ENCODE assay signal across 15 cellular contexts in the genomic region with DNA sequence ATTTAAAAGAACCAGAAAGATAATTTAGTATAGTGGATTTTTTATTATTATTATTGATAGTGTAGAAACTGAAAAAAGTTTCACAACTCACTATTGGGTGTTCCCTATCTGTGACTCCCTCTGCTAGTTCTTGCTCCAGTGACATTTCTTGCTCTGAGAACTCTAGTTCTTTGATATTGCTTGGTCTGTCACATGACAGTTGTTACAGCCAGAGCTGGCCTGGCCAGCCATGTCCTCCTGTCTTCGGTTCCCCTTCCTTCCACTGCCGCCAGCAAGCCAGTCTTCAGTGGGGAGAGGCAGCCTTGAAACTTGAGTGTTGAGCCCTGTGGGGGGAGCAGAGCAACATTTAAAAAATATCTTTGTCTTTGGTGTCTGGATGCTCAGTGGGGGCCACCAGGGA. TPM values are rescaled to one million over a fixed set of nuclear protein-coding genes. Genes with fewer than 3 reads are reported as not detected.
A peak's percentile ranks its signal among the peaks of the same experiment; 100 is the strongest.
DNase-seq lines count a peak whose midpoint lies in the region; ATAC-seq, FAIRE-seq and TF ChIP-seq lines count a peak whose summit lies in the region.
"Had no signal": no experiment of that assay in that cellular context is flagged by ENCODE, and none has a peak within 500 bp of the region (broad histone marks: within the 10 kb centered on the region; RNA-seq: fewer than 3 reads in every experiment).

No MANE protein-coding gene starts in this region.

- no peak overlapping the region for H2AFZ ChIP-seq in K562 (ENCODE audit: low read depth, low read length)
- H2AFZ ChIP-seq in Karpas-422 (ENCODE audit: low read length), result no peak overlapping the region

- no peaks in the 10 kb centered on the region for H3K9me3 ChIP-seq in K562 (replicated peaks; ENCODE audit: control insufficient read depth, insufficient read depth, low read depth, low read length)
- H3K9me3 ChIP-seq in lower lobe of right lung, result peaks cover 11% of the 10 kb centered on the region
- no peaks in the 10 kb centered on the region for H3K9me3 ChIP-seq in Karpas-422 (ENCODE audit: low read length)

- intact Hi-C loops in K562 (cut with micrococcal nuclease) (no loop called here), lower lobe of right lung (cut with DNase I) (no loop called here)

- H3K27me3 ChIP-seq in K562 (ENCODE audit: control insufficient read depth in 2 of 2, insufficient read depth in 2 of 2, low read length in 2 of 2) (peaks cover 0 to 5% of the 10 kb centered on the region in 2 experiments; a peak in 1 of 5 replicates), lower lobe of right lung (ENCODE audit: low read depth) (no peaks in the 10 kb centered on the region), Karpas-422 (ENCODE audit: low read length) (no peaks in the 10 kb centered on the region)

- H3K4me2 ChIP-seq in K562 (ENCODE audit: insufficient read depth, low read length) (no peak overlapping the region), Karpas-422 (ENCODE audit: low read depth, low read length, poor library complexity, severe bottlenecking) (no peak overlapping the region)

- H3K9me1 ChIP-seq in K562 (ENCODE audit: control insufficient read depth, insufficient read depth, low read length), result no peaks in the 10 kb centered on the region

- FAIRE-seq in K562 (lab: Jason Lieb, UNC), result no peak
- FAIRE-seq: H1 had no signal

- peak; percentile 59 for DNase-seq in Ammon's horn (ENCODE audit: low spot score)
- peak in 1 of 4 experiments; percentile 28 for DNase-seq in K562 (ENCODE audit: extremely low read depth in 1 of 4, low spot score in 3 of 4)
- DNase-seq in lower lobe of right lung, result peak; percentile 61
- no peak for DNase-seq in NCI-H1417 (lab: John Stamatoyannopoulos, UW)
- no peak for DNase-seq in Karpas-422
- DNase-seq: AML-193; CD4-positive, alpha-beta memory T cell; DMS79 treated with DMSO at 0.1 percent for 48 hours; NCI-H2227 treated with DMSO at 0.1 percent for 48 hours; NCI-H526; RPMI8226 had no signal

- H3K9ac ChIP-seq in K562 (ENCODE audit: insufficient read depth in 1 of 2, low read depth in 2 of 2, low read length in 2 of 2) (peak overlapping the region in 1 of 2 experiments; percentile 75; a peak in 1 of 4 replicates), Karpas-422 (ENCODE audit: low read length) (no peak overlapping the region)

- no peaks in the 10 kb centered on the region for H3K79me2 ChIP-seq in K562 (ENCODE audit: control insufficient read depth, insufficient read depth, low read length)
- H3K79me2 ChIP-seq in Karpas-422 (ENCODE audit: low read length), result no peaks in the 10 kb centered on the region

- TF ChIP-seq EP300 in K562 (IDR thresholded peaks at IDR 0.05; ENCODE audit: low read length), result no peak

- H3K36me3 ChIP-seq in K562 (ENCODE audit: control insufficient read depth, insufficient read depth, low read length) (no peaks in the 10 kb centered on the region), lower lobe of right lung (no peaks in the 10 kb centered on the region), Karpas-422 (ENCODE audit: insufficient read depth, low read length) (no peaks in the 10 kb centered on the region)

- ATAC-seq in GM19372 (IDR thresholded peaks at IDR 0.05; ENCODE audit: low read depth, unreplicated experiment), result peak; percentile 65
- peak; percentile 51 for ATAC-seq in K562
- peak; percentile 37 to 67 for ATAC-seq in lower lobe of right lung
- ATAC-seq in GM18873 (IDR thresholded peaks at IDR 0.05; ENCODE audit: low FRiP score, unreplicated experiment), result no peak
- ATAC-seq in HG03280 (IDR thresholded peaks at IDR 0.05; ENCODE audit: unreplicated experiment), result no peak

- H3K27ac ChIP-seq in K562 (ENCODE audit: extremely low read depth, low read depth, low read length) (no peak overlapping the region), lower lobe of right lung (no peak overlapping the region), Karpas-422 (ENCODE audit: low read length) (no peak overlapping the region)

- no peak for TF ChIP-seq POLR2A in K562 (conservative IDR thresholded peaks at IDR 0.05)

- H3K9me2 ChIP-seq in Karpas-422 (replicated peaks; ENCODE audit: insufficient read depth, low read length), result no peaks in the 10 kb centered on the region

- H3K4me3 ChIP-seq in K562 (no peak overlapping the region), lower lobe of right lung (no peak overlapping the region), Karpas-422 (ENCODE audit: low read length) (no peak overlapping the region)

- H4K20me1 ChIP-seq in K562 (replicated peaks; ENCODE audit: control insufficient read depth, insufficient read depth, low read length) (no peaks in the 10 kb centered on the region), Karpas-422 (ENCODE audit: insufficient read depth, low read depth, low read length) (no peaks in the 10 kb centered on the region)

- WGBS in K562 (ENCODE audit: insufficient coverage, low coverage, missing lambda C conversion rate), result 22% methylated on average over 2 of the region's 2 CpGs

- POLR2A ChIA-PET in K562 (lab: Yijun Ruan, JAX), result no interaction called here

- no TSS peak for BruUV-seq in K562 (replicated peaks; lab: Mats Ljungman, UMichigan)

- in situ Hi-C loops in K562 (cut with MboI), result no loop called here

- CTCF ChIA-PET in K562 (lab: Yijun Ruan, JAX; ENCODE audit: low intra/inter-chr PET ratio), result no interaction called here

- no peak for TF ChIP-seq CTCF in K562 (IDR thresholded peaks at IDR 0.05 in 2 of 3, conservative IDR thresholded peaks at IDR 0.05 in 1 of 3; ENCODE audit: insufficient read depth in 2 of 3, low read depth in 1 of 3, low read length in 3 of 3)
- no peak for TF ChIP-seq CTCF in lower lobe of right lung (IDR thresholded peaks at IDR 0.05)

- peaks cover 5 to 19% of the 10 kb centered on the region in 2 experiments; a peak in 4 of 5 replicates for H3K4me1 ChIP-seq in K562 (replicated peaks in 1 of 2; ENCODE audit: control insufficient read depth in 2 of 2, insufficient read depth in 2 of 2, low read length in 2 of 2)
- H3K4me1 ChIP-seq in lower lobe of right lung, result no peaks in the 10 kb centered on the region
- no peaks in the 10 kb centered on the region for H3K4me1 ChIP-seq in Karpas-422 (ENCODE audit: low read length)

- no peak for TF ChIP-seq RAD21 in K562 (CRISPR knock-in tag; conservative IDR thresholded peaks at IDR 0.05 in 1 of 2, IDR thresholded peaks at IDR 0.05 in 1 of 2)

TF ChIP-seq in K562, 482 proteins besides CTCF, POLR2A, EP300 and RAD21 (continues in another document):
- TF ChIP-seq PPARD (CRISPR knock-in tag; IDR thresholded peaks at IDR 0.05) (no peak), CTBP1 (IDR thresholded peaks at IDR 0.05; ENCODE audit: borderline replicate concordance) (no peak), MYC (IDR thresholded peaks at IDR 0.05; ENCODE audit: low read depth, low read length) (0 out of 2 replicates have a peak, but pooled peaks have one; percentile 20), MYC (CRISPR knock-in tag; IDR thresholded peaks at IDR 0.05; ENCODE audit: borderline replicate concordance, low read depth) (no peak), ZNF589 (CRISPR knock-in tag; IDR thresholded peaks at IDR 0.05; ENCODE audit: low read depth) (no peak), TOE1 (IDR thresholded peaks at IDR 0.05; ENCODE audit: borderline replicate concordance) (peak; percentile 33; the same call in 1 of the 2 replicates), TOE1 (CRISPR knock-in tag; IDR thresholded peaks at IDR 0.05; ENCODE audit: borderline replicate concordance, low read depth) (no peak), PREB (CRISPR knock-in tag; IDR thresholded peaks at IDR 0.05) (no peak)

RNA-seq across cellular contexts. Expression of gene THOC1, which starts 7.6 kb away (rescaled TPM):
- 140 and 675 TPM in 2 replicates for total RNA-seq in K562 (2011; cell fraction: chromatin; rRNA removed; ENCODE audit: low replicate concordance)
- 80.2 and 115 TPM in 2 replicates for total RNA-seq in K562 (2011; cell fraction: nucleolus; rRNA removed)
- total RNA-seq in K562 (2011; cell fraction: nucleoplasm; rRNA removed), result 243 and 305 TPM in 2 replicates
- total RNA-seq in K562 (2014; rRNA removed), result 70.9 and 77.6 TPM in 2 replicates
- 136 and 149 TPM in 2 replicates for total RNA-seq in K562 (2014; rRNA removed; fragmentation: Illumina TruSeq; extraction: Trizol)
- total RNA-seq in K562 (2015; rRNA removed; fragmentation: Illumina TruSeq; extraction: Trizol), result 116 and 120 TPM in 2 replicates
- 66.3 and 71.1 TPM in 2 replicates for total RNA-seq in K562 (2021)
- 143 and 150 TPM in 2 replicates for polyA plus RNA-seq in K562 (2011; rRNA removed)
- 6.6 and 22.6 TPM in 2 replicates for polyA plus RNA-seq in K562 (2011; cell fraction: cytosol; rRNA removed)
- 110 and 238 TPM in 2 replicates for polyA plus RNA-seq in K562 (2011; cell fraction: nucleus; rRNA removed)
- polyA plus RNA-seq in K562 (2012), result 51.4 and 58.9 TPM in 2 replicates
- polyA plus RNA-seq in K562 (2014; fragmentation: Illumina TruSeq; extraction: Trizol), result 83.6 and 106 TPM in 2 replicates
- polyA plus RNA-seq in K562 (2014; fragmentation: Nextera tagmentation; extraction: Ambion mirVana), result 100 to 1,000 TPM in 1 of 2 experiments, 10 to 100 TPM in 1; 87.1 to 139 TPM
- 88.4 and 107 TPM in 2 replicates for polyA plus RNA-seq in K562 (2014; rRNA removed)
- 168 and 237 TPM in 2 replicates for polyA minus RNA-seq in K562 (2011; rRNA and poly(A)+ RNA removed)
- polyA minus RNA-seq in K562 (2011; cell fraction: cytosol; rRNA and poly(A)+ RNA removed), result 23.7 and 28.0 TPM in 2 replicates
- polyA minus RNA-seq in K562 (2011; cell fraction: nucleus; rRNA and poly(A)+ RNA removed), result 139 and 282 TPM in 2 replicates
- 31.1 TPM for total RNA-seq in lower lobe of right lung
- 58.2 and 84.2 TPM in 2 replicates for total RNA-seq in Karpas-422 (2014; rRNA removed; shearing (Covaris generic); ENCODE audit: low replicate concordance)

Comparison
In these comparisons a context has a peak if more than half of its experiments do, and no peak if none do; other contexts are left out.
1. DNase-seq: peak in Ammon's horn (single experiment) and lower lobe of right lung (single experiment); none in NCI-H1417 (0 of 3) and Karpas-422 (single experiment).
2. ATAC-seq: peak in GM19372 (single experiment), K562 (single experiment) and lower lobe of right lung (2 of 2); none in GM18873 (single experiment) and HG03280 (single experiment).